Comparison of ENCODE assay signal across 2 cellular contexts in the genomic region with DNA sequence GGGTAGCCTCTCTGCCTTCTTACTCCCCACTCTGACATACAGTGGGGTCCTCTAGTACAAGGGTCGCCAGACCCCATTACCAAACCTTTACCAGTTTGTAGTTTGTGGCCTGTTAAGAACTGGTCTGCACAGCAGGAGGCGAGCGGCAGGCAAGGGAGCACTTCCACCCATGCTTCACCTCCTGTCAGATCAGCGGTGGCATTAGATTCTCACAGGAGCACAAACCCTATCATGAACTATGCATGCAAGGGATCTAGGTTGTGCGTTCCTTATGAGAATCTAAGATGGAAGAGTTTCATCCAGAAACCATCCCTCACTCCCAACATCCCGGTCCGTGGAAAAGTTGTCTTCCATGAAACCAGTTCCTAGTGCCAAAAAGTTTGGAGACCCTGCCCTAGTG.
TF ChIP-seq lines count a peak whose summit lies in the region.

No MANE protein-coding gene starts in this region.

TF ChIP-seq in HepG2, 621 proteins besides CTCF, POLR2A, EP300 and RAD21:
- TF ChIP-seq KLF13 (CRISPR knock-in tag; IDR thresholded peaks at IDR 0.05) (no peak), ATAD3A (CRISPR knock-in tag; IDR thresholded peaks at IDR 0.05) (no peak), USF2 (IDR thresholded peaks at IDR 0.05; ENCODE audit: low read depth, low read length) (no peak), USF2 (CRISPR knock-in tag; IDR thresholded peaks at IDR 0.05; ENCODE audit: borderline replicate concordance) (no peak), ZNF318 (CRISPR knock-in tag; IDR thresholded peaks at IDR 0.05) (no peak), RFXAP (CRISPR knock-in tag; IDR thresholded peaks at IDR 0.05; ENCODE audit: borderline replicate concordance) (no peak), ZNF83 (CRISPR knock-in tag; IDR thresholded peaks at IDR 0.05; ENCODE audit: borderline replicate concordance) (no peak)
TF ChIP-seq in HepG2: peak in this region for 0.

TF ChIP-seq in HCT116, 20 proteins besides CTCF, POLR2A, EP300 and RAD21:
- 0 out of 2 replicates have a peak, but pooled peaks have one; percentile 16 for TF ChIP-seq ZFX (IDR thresholded peaks at IDR 0.05)
- no peak for TF ChIP-seq TCF7L2 (IDR thresholded peaks at IDR 0.05; ENCODE audit: borderline replicate concordance, extremely low read depth, insufficient read depth, insufficient read length)
- no peak for TF ChIP-seq YY1 (IDR thresholded peaks at IDR 0.05; ENCODE audit: extremely low read depth, insufficient replicate concordance, low read depth, low read length)
TF ChIP-seq in HCT116: peak in this region for 1.
